In genomic region chr17:7263801-7264078, GRCh38 we compare ENCODE assay signal across 11 cellular contexts. TPM values are rescaled to one million over a fixed set of nuclear protein-coding genes. Genes with fewer than 3 reads are reported as not detected.
A peak's percentile ranks its signal among the peaks of the same experiment; 100 is the strongest.
DNase-seq lines count a peak whose midpoint lies in the region; ATAC-seq and TF ChIP-seq lines count a peak whose summit lies in the region.
"Had no signal": no experiment of that assay in that cellular context is flagged by ENCODE, and none has a peak within 500 bp of the region (broad histone marks: within the 10 kb centered on the region; RNA-seq: fewer than 3 reads in every experiment).

No MANE protein-coding gene starts in this region.

- H3K4me2 ChIP-seq in hepatocyte, result peak overlapping the region; percentile 85

- in situ Hi-C loops in Panc1 (cut with HindIII; ENCODE audit: low pct_unique_long_range_greater_than_20kb, low sequenced_read_pairs), result no loop called here
- in situ Hi-C loops in GM13977 (cut with MboI; ENCODE audit: low pct_unique_long_range_greater_than_20kb, low sequenced_read_pairs, unreplicated experiment), result no loop called here

- H3K27ac Mint-ChIP-seq in progenitor cell of endocrine pancreas, result peak overlapping the region; percentile 99

- DNase-seq in NCI-H2227 (lab: John Stamatoyannopoulos, UW; ENCODE audit: unreplicated experiment) (peak; percentile 6), NCI-H2227 treated with DMSO at 0.1 percent for 48 hours (lab: John Stamatoyannopoulos, UW) (no peak), Panc1 (ENCODE audit: low read depth, low spot score) (no peak), hepatocyte (ENCODE audit: low spot score) (peak; percentile 37), progenitor cell of endocrine pancreas (ENCODE audit: low spot score, unreplicated experiment) (no peak), NCI-H2029 treated with DMSO at 0.1 percent for 48 hours (lab: John Stamatoyannopoulos, UW) (no peak), GM13977 (ENCODE audit: low spot score) (no peak), uterus (no peak)
- DNase-seq: activated CD8-positive, alpha-beta memory T cell treated with anti-CD3 and anti-CD28 coated beads for 24 hours; SHP77 treated with DMSO at 0.1 percent for 48 hours had no signal

- peaks cover 3% of the 10 kb centered on the region; the same call in 1 of the 2 replicates for H3K36me3 ChIP-seq in Panc1 (ENCODE audit: control insufficient read depth, insufficient read depth, low read length)
- no peaks in the 10 kb centered on the region for H3K36me3 ChIP-seq in hepatocyte (replicated peaks; ENCODE audit: insufficient read depth, low read depth)
- no peaks in the 10 kb centered on the region for H3K36me3 ChIP-seq in uterus

- H4K20me1 ChIP-seq in hepatocyte (ENCODE audit: insufficient read depth, poor library complexity, severe bottlenecking), result no peaks in the 10 kb centered on the region

- H2AFZ ChIP-seq in hepatocyte, result no peak overlapping the region

- peaks cover 33% of the 10 kb centered on the region for H3K4me1 Mint-ChIP-seq in progenitor cell of endocrine pancreas (ENCODE audit: low read depth)

- TF ChIP-seq CTCF in Panc1 (IDR thresholded peaks at IDR 0.05), result no peak
- TF ChIP-seq CTCF in hepatocyte (IDR thresholded peaks at IDR 0.05; ENCODE audit: poor library complexity), result no peak
- no peak for TF ChIP-seq CTCF in progenitor cell of endocrine pancreas (IDR thresholded peaks at IDR 0.05; ENCODE audit: unreplicated experiment)
- no peak for TF ChIP-seq CTCF in GM13977 (IDR thresholded peaks at IDR 0.05; ENCODE audit: extremely low read depth, insufficient read depth, missing control alignments)
- no peak for TF ChIP-seq CTCF in uterus (IDR thresholded peaks at IDR 0.05)

- no TSS peak for BruUV-seq in Panc1 (replicated peaks; lab: Mats Ljungman, UMichigan)

- peaks cover 22% of the 10 kb centered on the region for H3K4me1 ChIP-seq in Panc1 (ENCODE audit: control insufficient read depth, insufficient read depth, low read length)
- H3K4me1 ChIP-seq in hepatocyte (ENCODE audit: insufficient read depth), result peaks cover 27% of the 10 kb centered on the region
- H3K4me1 ChIP-seq in uterus, result no peaks in the 10 kb centered on the region

- H3K9me3 ChIP-seq in Panc1 (ENCODE audit: control insufficient read depth, insufficient read depth, low read depth, low read length), result no peaks in the 10 kb centered on the region
- no peaks in the 10 kb centered on the region for H3K9me3 ChIP-seq in hepatocyte (ENCODE audit: low read depth)
- H3K9me3 ChIP-seq in uterus, result no peaks in the 10 kb centered on the region

- peak overlapping the region; percentile 81 for H3K27ac ChIP-seq in Panc1 (ENCODE audit: low read length)
- H3K27ac ChIP-seq in hepatocyte, result peak overlapping the region; percentile 98
- H3K27ac ChIP-seq in uterus, result no peak overlapping the region

- H3K36me3 Mint-ChIP-seq in progenitor cell of endocrine pancreas (ENCODE audit: insufficient read depth), result peaks cover 4% of the 10 kb centered on the region

- peaks cover 29% of the 10 kb centered on the region for H3K79me2 ChIP-seq in hepatocyte

- ATAC-seq in Panc1, result no peak

- H3K9me2 ChIP-seq in hepatocyte (replicated peaks; ENCODE audit: insufficient read depth), result no peaks in the 10 kb centered on the region

- POLR2A ChIA-PET in Panc1 (lab: Charles Lee), result no interaction called here

- H3K9me3 Mint-ChIP-seq in progenitor cell of endocrine pancreas (ENCODE audit: low read depth), result no peaks in the 10 kb centered on the region

- H3K4me3 Mint-ChIP-seq in progenitor cell of endocrine pancreas (ENCODE audit: low read depth), result peak overlapping the region; percentile 99

- H3K4me3 ChIP-seq in Panc1 (ENCODE audit: low read depth in 2 of 2, low read length in 2 of 2), result peak overlapping the region; percentile 50 to 65; a peak in 3 of 4 replicates
- H3K4me3 ChIP-seq in hepatocyte, result peak overlapping the region; percentile 46
- no peak overlapping the region for H3K4me3 ChIP-seq in uterus

- 30% methylated on average over 4 of the region's 4 CpGs for WGBS in hepatocyte (ENCODE audit: low lambda C conversion rate, missing lambda C conversion rate)

- intact Hi-C loops in Panc1 (cut with micrococcal nuclease; ENCODE audit: unreplicated experiment), result no loop called here
- intact Hi-C loops in uterus (cut with DNase I; ENCODE audit: low total_unique reads), result no loop called here

- H3K27me3 Mint-ChIP-seq in progenitor cell of endocrine pancreas, result no peaks in the 10 kb centered on the region

- H3K27me3 ChIP-seq in Panc1 (ENCODE audit: control insufficient read depth, insufficient read depth, low read length) (no peaks in the 10 kb centered on the region), hepatocyte (peaks cover 5% of the 10 kb centered on the region), uterus (peaks cover 21 to 27% of the 10 kb centered on the region in 2 donors)

- no peak for TF ChIP-seq POLR2A in uterus (IDR thresholded peaks at IDR 0.05)

- CTCF ChIA-PET in Panc1 (lab: Charles Lee), result interaction anchor here (0.6 kb wide), 1 partner anchor 196 kb away, joined by 10 read pairs; no protein-coding TSS in a partner anchor

RNA-seq across cellular contexts. Expression of gene CLDN7, which starts 1.5 kb away (rescaled TPM):
- total RNA-seq in Panc1 (2021; ENCODE audit: unreplicated experiment) (43.1 TPM), hepatocyte (169 and 197 TPM in 2 replicates), progenitor cell of endocrine pancreas (137 and 147 TPM in 2 replicates), uterus (10 to 100 TPM in 1 of 4 donors, under 1 TPM in 3; 0.29 to 24.4 (median 0.68) TPM)
- polyA plus RNA-seq in Panc1 (2012; ENCODE audit: insufficient read length), result 75.3 TPM
- 290 and 341 TPM in 2 replicates for polyA plus RNA-seq in hepatocyte
- total RNA-seq: A172 had no signal

RNA-seq across cellular contexts. Expression of gene ELP5, which starts 11.7 kb away (rescaled TPM):
- total RNA-seq in Panc1 (2021; ENCODE audit: unreplicated experiment) (89.5 TPM), hepatocyte (30.4 and 30.6 TPM in 2 replicates), progenitor cell of endocrine pancreas (42.3 and 45.0 TPM in 2 replicates), uterus (10 to 100 TPM; 41.9 to 65.6 (median 51.3) TPM)
- polyA plus RNA-seq in Panc1 (2012; ENCODE audit: insufficient read length), result 100 TPM
- polyA plus RNA-seq in hepatocyte, result 38.0 and 49.6 TPM in 2 replicates

RNA-seq across cellular contexts. Expression of gene CTDNEP1, which starts 12.2 kb away (rescaled TPM):
- 132 TPM for total RNA-seq in Panc1 (2021; ENCODE audit: unreplicated experiment)
- 151 TPM for polyA plus RNA-seq in Panc1 (2012; ENCODE audit: insufficient read length)
- total RNA-seq in hepatocyte, result 44.6 and 62.7 TPM in 2 replicates
- 86.9 and 96.7 TPM in 2 replicates for polyA plus RNA-seq in hepatocyte
- 134 and 137 TPM in 2 replicates for total RNA-seq in progenitor cell of endocrine pancreas
- total RNA-seq in uterus, result 100 to 1,000 TPM in 1 of 4 donors, 10 to 100 TPM in 3; 13.8 to 115 (median 37.2) TPM

RNA-seq across cellular contexts. Expression of gene SLC2A4, which starts 17.8 kb away (rescaled TPM):
- total RNA-seq in Panc1 (2021; ENCODE audit: unreplicated experiment), result 0.31 TPM
- polyA plus RNA-seq in Panc1 (2012; ENCODE audit: insufficient read length), result 0.38 TPM
- 0.88 and 1.6 TPM in 2 replicates for total RNA-seq in hepatocyte
- 0.42 and 0.89 TPM in 2 replicates for polyA plus RNA-seq in hepatocyte
- total RNA-seq in progenitor cell of endocrine pancreas, result 1.5 and 2.0 TPM in 2 replicates
- total RNA-seq in uterus, result 10 to 100 TPM in 2 of 4 donors, 1 to 10 TPM in 2; 1.8 to 25.9 (median 12.6) TPM
- total RNA-seq: A172 had no signal

RNA-seq across cellular contexts. Expression of gene GABARAP, which starts 21.5 kb away (rescaled TPM):
- total RNA-seq in Panc1 (2021; ENCODE audit: unreplicated experiment) (289 TPM), hepatocyte (309 and 327 TPM in 2 replicates), progenitor cell of endocrine pancreas (447 and 466 TPM in 2 replicates), uterus (100 to 1,000 TPM; 220 to 467 (median 366) TPM)
- 175 TPM for polyA plus RNA-seq in Panc1 (2012; ENCODE audit: insufficient read length)
- 992 and 1,031 TPM in 2 replicates for polyA plus RNA-seq in hepatocyte

Comparison
In these comparisons a context has a peak if more than half of its experiments do, and no peak if none do; other contexts are left out.
1. DNase-seq: peak in NCI-H2227 (single experiment) and hepatocyte (single experiment); none in NCI-H2227 treated with DMSO at 0.1 percent for 48 hours (single experiment), Panc1 (single experiment), progenitor cell of endocrine pancreas (single experiment), NCI-H2029 treated with DMSO at 0.1 percent for 48 hours (single experiment), GM13977 (single experiment) and uterus (0 of 2).
2. H3K27ac ChIP-seq: peak in Panc1 (single experiment) and hepatocyte (single experiment); none in uterus (0 of 2).
3. H3K4me3 ChIP-seq: peak in Panc1 (2 of 2) and hepatocyte (single experiment); none in uterus (0 of 2).